Comparison of ENCODE assay signal across 1 cellular context in the genomic region with DNA sequence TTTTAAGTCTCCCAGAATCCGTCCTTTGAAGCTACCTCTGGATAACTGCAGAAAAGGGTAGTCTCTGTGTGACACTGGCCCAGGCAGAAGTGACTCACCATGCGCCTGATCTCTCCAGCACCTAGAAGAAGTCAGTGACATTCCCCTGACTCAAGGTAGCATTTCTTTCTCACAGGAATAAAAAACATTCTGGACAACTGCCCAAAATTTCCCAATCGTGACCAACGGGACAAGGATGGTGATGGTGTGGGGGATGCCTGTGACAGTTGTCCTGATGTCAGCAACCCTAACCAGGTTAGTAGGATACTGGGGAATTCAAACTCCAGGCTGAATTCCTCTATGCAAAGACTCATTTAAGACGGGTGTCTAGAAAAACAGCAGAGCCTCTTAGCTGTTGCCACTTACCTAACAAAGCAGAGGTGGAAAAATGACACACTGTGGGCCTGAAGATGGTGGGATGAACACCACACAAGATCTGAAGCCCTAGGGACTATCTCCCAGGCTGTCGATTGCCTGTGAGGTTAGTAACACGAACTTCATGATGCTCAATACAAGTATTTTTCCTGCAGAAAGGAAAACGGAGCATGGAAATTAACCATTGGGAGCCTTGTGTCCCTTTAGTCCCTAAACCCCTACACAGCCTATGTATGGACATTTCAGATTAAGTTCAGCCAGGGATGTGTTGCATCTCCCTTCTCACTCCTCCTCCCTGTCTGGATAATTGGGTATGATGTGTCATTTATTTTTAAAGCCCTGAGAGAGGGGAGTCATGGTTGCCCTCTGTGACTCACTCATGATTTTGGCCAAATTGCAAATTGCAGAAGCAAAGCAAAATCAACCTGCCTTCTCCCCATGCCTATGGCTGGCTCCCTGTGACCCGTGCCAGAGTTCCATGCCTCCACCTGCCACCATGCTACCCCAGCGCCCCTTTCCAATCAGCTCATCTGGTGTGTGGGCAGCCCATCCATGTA.
TF ChIP-seq lines count a peak whose summit lies in the region.

No MANE protein-coding gene starts in this region.

TF ChIP-seq in GM23338, 12 proteins besides CTCF, POLR2A, EP300 and RAD21:
- no peak for TF ChIP-seq NANOG (IDR thresholded peaks at IDR 0.05; ENCODE audit: borderline replicate concordance)
- TF ChIP-seq CREB1 (CRISPR knock-in tag; IDR thresholded peaks at IDR 0.05; ENCODE audit: low read depth): no peak
- TF ChIP-seq, protein P1, sequence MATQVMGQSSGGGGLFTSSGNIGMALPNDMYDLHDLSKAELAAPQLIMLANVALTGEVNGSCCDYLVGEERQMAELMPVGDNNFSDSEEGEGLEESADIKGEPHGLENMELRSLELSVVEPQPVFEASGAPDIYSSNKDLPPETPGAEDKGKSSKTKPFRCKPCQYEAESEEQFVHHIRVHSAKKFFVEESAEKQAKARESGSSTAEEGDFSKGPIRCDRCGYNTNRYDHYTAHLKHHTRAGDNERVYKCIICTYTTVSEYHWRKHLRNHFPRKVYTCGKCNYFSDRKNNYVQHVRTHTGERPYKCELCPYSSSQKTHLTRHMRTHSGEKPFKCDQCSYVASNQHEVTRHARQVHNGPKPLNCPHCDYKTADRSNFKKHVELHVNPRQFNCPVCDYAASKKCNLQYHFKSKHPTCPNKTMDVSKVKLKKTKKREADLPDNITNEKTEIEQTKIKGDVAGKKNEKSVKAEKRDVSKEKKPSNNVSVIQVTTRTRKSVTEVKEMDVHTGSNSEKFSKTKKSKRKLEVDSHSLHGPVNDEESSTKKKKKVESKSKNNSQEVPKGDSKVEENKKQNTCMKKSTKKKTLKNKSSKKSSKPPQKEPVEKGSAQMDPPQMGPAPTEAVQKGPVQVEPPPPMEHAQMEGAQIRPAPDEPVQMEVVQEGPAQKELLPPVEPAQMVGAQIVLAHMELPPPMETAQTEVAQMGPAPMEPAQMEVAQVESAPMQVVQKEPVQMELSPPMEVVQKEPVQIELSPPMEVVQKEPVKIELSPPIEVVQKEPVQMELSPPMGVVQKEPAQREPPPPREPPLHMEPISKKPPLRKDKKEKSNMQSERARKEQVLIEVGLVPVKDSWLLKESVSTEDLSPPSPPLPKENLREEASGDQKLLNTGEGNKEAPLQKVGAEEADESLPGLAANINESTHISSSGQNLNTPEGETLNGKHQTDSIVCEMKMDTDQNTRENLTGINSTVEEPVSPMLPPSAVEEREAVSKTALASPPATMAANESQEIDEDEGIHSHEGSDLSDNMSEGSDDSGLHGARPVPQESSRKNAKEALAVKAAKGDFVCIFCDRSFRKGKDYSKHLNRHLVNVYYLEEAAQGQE (IDR thresholded peaks at IDR 0.05; ENCODE audit: unreplicated experiment): no peak
- no peak for TF ChIP-seq POLR2AphosphoS5 (IDR thresholded peaks at IDR 0.05; ENCODE audit: low read depth)
